ENCODE assay signal across 10 cellular contexts in genomic region chr6:132763269-132763668, GRCh38. TPM values are rescaled to one million over a fixed set of nuclear protein-coding genes. Genes with fewer than 3 reads are reported as not detected.
DNase-seq lines count a peak whose midpoint lies in the region; ATAC-seq, FAIRE-seq and TF ChIP-seq lines count a peak whose summit lies in the region.
"Had no signal": no experiment of that assay in that cellular context is flagged by ENCODE, and none has a peak within 500 bp of the region (broad histone marks: within the 10 kb centered on the region; RNA-seq: fewer than 3 reads in every experiment).

No MANE protein-coding gene starts in this region.

- ATAC-seq in GM18907 (IDR thresholded peaks at IDR 0.05; ENCODE audit: unreplicated experiment) (peak; percentile 90), HG03025 (IDR thresholded peaks at IDR 0.05; ENCODE audit: low FRiP score, unreplicated experiment) (peak; percentile 96), GM12878 (peak; percentile 94)

- SMC1A ChIA-PET in GM12878 (lab: Charles Lee; ENCODE audit: uncharacterized antibody, unreplicated experiment), result interaction anchor here (0.8 to 8.3 kb wide), 12 partner anchors 12 to 483 kb away, joined by 3 to 100 read pairs (median 5); partner anchors contain the start of gene SLC18B1

- H3K27ac ChIP-seq in SJCRH30, result no peak overlapping the region
- H3K27ac ChIP-seq in GM12878 (ENCODE audit: control insufficient read depth, insufficient read depth), result peak overlapping the region; percentile 35

- H3K36me3 ChIP-seq in SJCRH30 (no peaks in the 10 kb centered on the region), GM12878 (ENCODE audit: control insufficient read depth in 2 of 2, insufficient read depth in 2 of 2, low read length in 1 of 2) (no peaks in the 10 kb centered on the region)

- TF ChIP-seq RAD21 in GM12878 (IDR thresholded peaks at IDR 0.05; ENCODE audit: insufficient read depth, low read depth, low read length), result no peak

- no peak for TF ChIP-seq EP300 in GM12878 (IDR thresholded peaks at IDR 0.05; ENCODE audit: borderline replicate concordance in 1 of 2, control insufficient read depth in 1 of 2, low read depth in 2 of 2, low read length in 2 of 2)

- peaks cover 5% of the 10 kb centered on the region for H3K79me2 ChIP-seq in GM12878 (ENCODE audit: control insufficient read depth, insufficient read depth, low read length)

- H3K9me3 ChIP-seq in SJCRH30 (replicated peaks) (no peaks in the 10 kb centered on the region), GM12878 (replicated peaks; ENCODE audit: control insufficient read depth, insufficient read depth, low read length) (no peaks in the 10 kb centered on the region)

- in situ Hi-C loops in GM12878 (cut with MboI), result no loop called here
- in situ Hi-C loops in G401 (cut with HindIII; ENCODE audit: low sequenced_read_pairs), result no loop called here

- no TSS peak for BruUV-seq in GM12878 (replicated peaks; lab: Mats Ljungman, UMichigan)

- RAD21 ChIA-PET in GM12878 (lab: Charles Lee; ENCODE audit: unreplicated experiment), result interaction anchor here (0.7 to 5.0 kb wide), 12 partner anchors 12 to 483 kb away, joined by 3 to 25 read pairs (median 3); partner anchors contain the start of genes SLC18B1 and STX7

- no peak for TF ChIP-seq CTCF in GM12878 (IDR thresholded peaks at IDR 0.05 in 2 of 3, conservative IDR thresholded peaks at IDR 0.05 in 1 of 3; ENCODE audit: control insufficient read depth in 2 of 3, extremely low read depth in 1 of 3, insufficient read depth in 1 of 3, low read depth in 3 of 3, low read length in 3 of 3)

- CTCF ChIA-PET in GM12878 (lab: Yijun Ruan, JAX), result interaction anchor here (0.7 to 8.7 kb wide), 13 partner anchors 10 to 483 kb away, joined by 3 to 141 read pairs (median 5); partner anchors contain the start of gene SLC18B1

- H4K20me1 ChIP-seq in GM12878 (ENCODE audit: control insufficient read depth, insufficient read depth), result no peaks in the 10 kb centered on the region

- peak; percentile 68 for FAIRE-seq in GM12878 (lab: Jason Lieb, UNC)

- POLR2A ChIA-PET in GM12878 (lab: Charles Lee), result interaction anchor here (2.4 kb wide), 1 partner anchor 14 kb away, joined by 10 read pairs; no protein-coding TSS in a partner anchor

- peak; percentile 60 for TF ChIP-seq POLR2A in GM12878 (IDR thresholded peaks at IDR 0.05; ENCODE audit: low read depth, low read length)

- DNase-seq in SJCRH30 (peak; percentile 49 to 68), GM12878 (ENCODE audit: low read depth, low spot score) (peak; percentile 32), DMS 273 treated with DMSO at 0.1 percent for 48 hours (lab: John Stamatoyannopoulos, UW) (no peak), dermis blood vessel endothelial cell (no peak), G401 (ENCODE audit: low spot score) (no peak)
- peak; percentile 4 to 15 (median 13) for DNase-seq in stimulated activated CD4-positive, alpha-beta T cell treated with anti-CD3 and anti-CD28 coated beads, TNF-alpha, amount 100 ng/mL, for 24 hours (ENCODE audit: low read depth in 3 of 3)

- peaks cover 6% of the 10 kb centered on the region; the same call in 1 of the 2 replicates for H3K4me1 ChIP-seq in SJCRH30
- H3K4me1 ChIP-seq in GM12878 (ENCODE audit: control insufficient read depth, insufficient read depth, low read length), result peaks cover 27% of the 10 kb centered on the region

- intact Hi-C loops in GM12878 (cut with micrococcal nuclease; ENCODE audit: unreplicated experiment), result loop anchor here (5.0 kb wide), 1 partner anchor 251 kb away; the partner anchor contains the start of gene STX7

- H3K4me3 ChIP-seq in SJCRH30 (no peak overlapping the region), GM12878 (peak overlapping the region; percentile 77)

- H3K27me3 ChIP-seq in SJCRH30, result no peaks in the 10 kb centered on the region
- H3K27me3 ChIP-seq in GM12878 (replicated peaks in 1 of 2; ENCODE audit: control insufficient read depth in 2 of 2, insufficient read depth in 2 of 2, low read length in 1 of 2), result no peaks in the 10 kb centered on the region

- H3K4me2 ChIP-seq in GM12878 (ENCODE audit: control insufficient read depth, insufficient read depth), result peak overlapping the region; percentile 79

- peak overlapping the region; percentile 39 for H3K9ac ChIP-seq in GM12878 (ENCODE audit: control insufficient read depth, insufficient read depth, low read length)

- peak overlapping the region; percentile 52 for H2AFZ ChIP-seq in GM12878 (ENCODE audit: control insufficient read depth, low read depth, low read length)

- 3% methylated on average over 2 of the region's 2 CpGs for WGBS in GM12878 (ENCODE audit: insufficient coverage, insufficient replicate concordance, low lambda C conversion rate, missing lambda C conversion rate)

RNA-seq across cellular contexts. Expression of gene VNN2, which starts 5.6 kb away (rescaled TPM):
- total RNA-seq in SJCRH30 (2014; rRNA removed; shearing (Covaris generic)), result 0.30 and 0.36 TPM in 2 replicates
- 25.5 and 28.5 TPM in 2 replicates for total RNA-seq in GM12878 (2013; cell fraction: nucleolus; rRNA removed)
- total RNA-seq in GM12878 (2014; rRNA removed) (21.3 and 26.3 TPM in 2 replicates), GM12878 (2014; rRNA removed; fragmentation: Illumina TruSeq; extraction: Trizol) (22.9 and 23.9 TPM in 2 replicates), GM12878 (2021) (13.8 and 15.1 TPM in 2 replicates), dermis blood vessel endothelial cell (not detected in 2 replicates)
- 39.3 TPM for polyA plus RNA-seq in GM12878 (2011; ENCODE audit: low read depth)
- polyA plus RNA-seq in GM12878 (2011; rRNA removed) (18.2 and 21.5 TPM in 2 replicates), GM12878 (2014; fragmentation: Illumina TruSeq; extraction: Trizol) (30.1 and 41.7 TPM in 2 replicates), GM12878 (2014; fragmentation: Nextera tagmentation; extraction: Ambion mirVana) (10 to 100 TPM; 26.4 to 27.3 TPM), GM12878 (2014; rRNA removed) (14.4 and 24.4 TPM in 2 replicates), GM12878 (2016; fragmentation: Nextera tagmentation; extraction: Ambion mirVana) (10 to 100 TPM; 18.2 to 19.4 TPM)
- 11.2 and 15.0 TPM in 2 replicates for polyA plus RNA-seq in GM12878 (2011; cell fraction: cytosol; rRNA removed)
- 10.7 and 12.0 TPM in 2 replicates for polyA plus RNA-seq in GM12878 (2011; cell fraction: nucleus; rRNA removed)
- polyA plus RNA-seq in GM12878 (2012), result 22.9 and 23.5 TPM in 2 replicates
- polyA minus RNA-seq in GM12878 (2011; rRNA and poly(A)+ RNA removed), result 10.9 and 13.4 TPM in 2 replicates
- 3.6 and 3.7 TPM in 2 replicates for polyA minus RNA-seq in GM12878 (2011; cell fraction: cytosol; rRNA and poly(A)+ RNA removed)
- polyA minus RNA-seq in GM12878 (2011; cell fraction: nucleus; rRNA and poly(A)+ RNA removed), result 3.1 and 3.7 TPM in 2 replicates
- not detected in 2 replicates for total RNA-seq in G401 (2014; rRNA removed; shearing (Covaris generic))
- total RNA-seq: glomerular endothelial cell, NCI-H460 had no signal

RNA-seq across cellular contexts. Expression of gene SLC18B1, which starts 35.2 kb away (rescaled TPM):
- 12.9 and 15.2 TPM in 2 replicates for total RNA-seq in SJCRH30 (2014; rRNA removed; shearing (Covaris generic))
- 7.1 and 7.3 TPM in 2 replicates for total RNA-seq in GM12878 (2013; cell fraction: nucleolus; rRNA removed)
- 7.2 and 11.4 TPM in 2 replicates for total RNA-seq in GM12878 (2014; rRNA removed)
- 8.4 and 8.5 TPM in 2 replicates for total RNA-seq in GM12878 (2014; rRNA removed; fragmentation: Illumina TruSeq; extraction: Trizol)
- total RNA-seq in GM12878 (2021), result 7.0 and 7.8 TPM in 2 replicates
- polyA plus RNA-seq in GM12878 (2011; ENCODE audit: low read depth), result 3.5 TPM
- 3.6 and 5.3 TPM in 2 replicates for polyA plus RNA-seq in GM12878 (2011; rRNA removed)
- 1.4 and 1.7 TPM in 2 replicates for polyA plus RNA-seq in GM12878 (2011; cell fraction: cytosol; rRNA removed)
- polyA plus RNA-seq in GM12878 (2011; cell fraction: nucleus; rRNA removed), result 2.3 and 3.1 TPM in 2 replicates
- 4.6 and 5.4 TPM in 2 replicates for polyA plus RNA-seq in GM12878 (2012)
- 9.7 and 13.0 TPM in 2 replicates for polyA plus RNA-seq in GM12878 (2014; fragmentation: Illumina TruSeq; extraction: Trizol)
- polyA plus RNA-seq in GM12878 (2014; fragmentation: Nextera tagmentation; extraction: Ambion mirVana), result 1 to 10 TPM; 3.5 to 6.3 TPM
- polyA plus RNA-seq in GM12878 (2014; rRNA removed), result 5.3 and 6.6 TPM in 2 replicates
- polyA plus RNA-seq in GM12878 (2016; fragmentation: Nextera tagmentation; extraction: Ambion mirVana), result 10 to 100 TPM in 1 of 2 experiments, 1 to 10 TPM in 1; 8.5 to 11.8 TPM
- polyA minus RNA-seq in GM12878 (2011; rRNA and poly(A)+ RNA removed), result 2.8 and 3.3 TPM in 2 replicates
- 0.52 and 0.67 TPM in 2 replicates for polyA minus RNA-seq in GM12878 (2011; cell fraction: cytosol; rRNA and poly(A)+ RNA removed)
- polyA minus RNA-seq in GM12878 (2011; cell fraction: nucleus; rRNA and poly(A)+ RNA removed), result 0.67 and 0.73 TPM in 2 replicates
- total RNA-seq in dermis blood vessel endothelial cell, result 7.7 and 11.2 TPM in 2 replicates
- 10.8 and 15.5 TPM in 2 replicates for total RNA-seq in G401 (2014; rRNA removed; shearing (Covaris generic))

RNA-seq across cellular contexts. Expression of gene VNN1, which starts 49.4 kb away (rescaled TPM):
- total RNA-seq in SJCRH30 (2014; rRNA removed; shearing (Covaris generic)), result 0.10 TPM in 1 of 2 replicates, not detected in the other
- not detected in 2 replicates for total RNA-seq in GM12878 (2013; cell fraction: nucleolus; rRNA removed)
- 0.05 TPM in 1 of 2 replicates, not detected in the other for total RNA-seq in GM12878 (2014; rRNA removed)
- total RNA-seq in GM12878 (2014; rRNA removed; fragmentation: Illumina TruSeq; extraction: Trizol), result not detected in 2 replicates
- total RNA-seq in GM12878 (2021), result not detected in 2 replicates
- polyA plus RNA-seq in GM12878 (2011; ENCODE audit: low read depth), result not detected
- polyA plus RNA-seq in GM12878 (2011; rRNA removed), result not detected in 2 replicates
- polyA plus RNA-seq in GM12878 (2011; cell fraction: cytosol; rRNA removed), result not detected in 2 replicates
- not detected in 2 replicates for polyA plus RNA-seq in GM12878 (2011; cell fraction: nucleus; rRNA removed)
- polyA plus RNA-seq in GM12878 (2012), result not detected in 2 replicates
- not detected in 2 replicates for polyA plus RNA-seq in GM12878 (2014; fragmentation: Illumina TruSeq; extraction: Trizol)
- not detected for polyA plus RNA-seq in GM12878 (2014; fragmentation: Nextera tagmentation; extraction: Ambion mirVana)
- polyA plus RNA-seq in GM12878 (2014; rRNA removed), result not detected in 2 replicates
- polyA plus RNA-seq in GM12878 (2016; fragmentation: Nextera tagmentation; extraction: Ambion mirVana), result not detected
- polyA minus RNA-seq in GM12878 (2011; rRNA and poly(A)+ RNA removed), result not detected in 2 replicates
- not detected in 2 replicates for polyA minus RNA-seq in GM12878 (2011; cell fraction: cytosol; rRNA and poly(A)+ RNA removed)
- polyA minus RNA-seq in GM12878 (2011; cell fraction: nucleus; rRNA and poly(A)+ RNA removed), result not detected in 2 replicates
- total RNA-seq in dermis blood vessel endothelial cell, result not detected in 2 replicates
- total RNA-seq in G401 (2014; rRNA removed; shearing (Covaris generic)), result not detected in 2 replicates
- total RNA-seq: NCI-H460 had no signal

RNA-seq across cellular contexts. Expression of gene RPS12, which starts 51.1 kb away (rescaled TPM):
- total RNA-seq in SJCRH30 (2014; rRNA removed; shearing (Covaris generic)), result 2,257 and 2,274 TPM in 2 replicates
- 143 and 167 TPM in 2 replicates for total RNA-seq in GM12878 (2013; cell fraction: nucleolus; rRNA removed)
- total RNA-seq in GM12878 (2014; rRNA removed), result 2,747 and 2,993 TPM in 2 replicates
- total RNA-seq in GM12878 (2014; rRNA removed; fragmentation: Illumina TruSeq; extraction: Trizol), result 2,703 and 2,713 TPM in 2 replicates
- 1,613 and 1,701 TPM in 2 replicates for total RNA-seq in GM12878 (2021)
- polyA plus RNA-seq in GM12878 (2011; ENCODE audit: low read depth), result 9,977 TPM
- polyA plus RNA-seq in GM12878 (2011; rRNA removed), result 2,437 and 2,746 TPM in 2 replicates
- 4,228 and 4,382 TPM in 2 replicates for polyA plus RNA-seq in GM12878 (2011; cell fraction: cytosol; rRNA removed)
- 858 and 889 TPM in 2 replicates for polyA plus RNA-seq in GM12878 (2011; cell fraction: nucleus; rRNA removed)
- 5,102 and 5,170 TPM in 2 replicates for polyA plus RNA-seq in GM12878 (2012)
- 1,209 and 1,555 TPM in 2 replicates for polyA plus RNA-seq in GM12878 (2014; fragmentation: Illumina TruSeq; extraction: Trizol)
- 1,000 to 10,000 TPM; 2,955 to 3,077 TPM for polyA plus RNA-seq in GM12878 (2014; fragmentation: Nextera tagmentation; extraction: Ambion mirVana)
- polyA plus RNA-seq in GM12878 (2014; rRNA removed), result 3,381 and 3,739 TPM in 2 replicates
- polyA plus RNA-seq in GM12878 (2016; fragmentation: Nextera tagmentation; extraction: Ambion mirVana), result 1,000 to 10,000 TPM; 1,013 to 1,054 TPM
- 2,493 and 2,865 TPM in 2 replicates for polyA minus RNA-seq in GM12878 (2011; rRNA and poly(A)+ RNA removed)
- 513 and 522 TPM in 2 replicates for polyA minus RNA-seq in GM12878 (2011; cell fraction: cytosol; rRNA and poly(A)+ RNA removed)
- 216 and 336 TPM in 2 replicates for polyA minus RNA-seq in GM12878 (2011; cell fraction: nucleus; rRNA and poly(A)+ RNA removed)
- 836 and 1,354 TPM in 2 replicates for total RNA-seq in dermis blood vessel endothelial cell
- total RNA-seq in G401 (2014; rRNA removed; shearing (Covaris generic)), result 1,276 and 1,316 TPM in 2 replicates

Comparison
In these comparisons a context has a peak if more than half of its experiments do, and no peak if none do; other contexts are left out.
1. DNase-seq: peak in SJCRH30 (2 of 2), GM12878 (single experiment) and stimulated activated CD4-positive, alpha-beta T cell treated with anti-CD3 and anti-CD28 coated beads, TNF-alpha, amount 100 ng/mL, for 24 hours (3 of 3); none in DMS 273 treated with DMSO at 0.1 percent for 48 hours (single experiment), dermis blood vessel endothelial cell (single experiment) and G401 (single experiment).
2. RNA of gene VNN2, which starts 5.6 kb away (total RNA-seq): 13.8 to 28.5 TPM in GM12878; 0.30 to 0.36 TPM in SJCRH30, not detected in dermis blood vessel endothelial cell and not detected in G401; every median in the first group is over 10 times any median in the second.
3. Peak in every context shown above with its lines, with median percentiles within 50 percentile points of each other: ATAC-seq.